Comparison of ENCODE assay signal across 3 cellular contexts in genomic region chr11:69091638-69092165, GRCh38.
TF ChIP-seq lines count a peak whose summit lies in the region.

No MANE protein-coding gene starts in this region.

TF ChIP-seq in HepG2, 621 proteins besides CTCF, POLR2A, EP300 and RAD21:
- TF ChIP-seq ZNF543 (CRISPR knock-in tag; IDR thresholded peaks at IDR 0.05) = peak; percentile 100
- TF ChIP-seq, protein P1, sequence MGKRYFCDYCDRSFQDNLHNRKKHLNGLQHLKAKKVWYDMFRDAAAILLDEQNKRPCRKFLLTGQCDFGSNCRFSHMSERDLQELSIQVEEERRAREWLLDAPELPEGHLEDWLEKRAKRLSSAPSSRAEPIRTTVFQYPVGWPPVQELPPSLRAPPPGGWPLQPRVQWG (CRISPR knock-in tag; IDR thresholded peaks at IDR 0.05; ENCODE audit: borderline replicate concordance, low read depth) = no peak

TF ChIP-seq in HEK293, 187 proteins besides CTCF, POLR2A, EP300 and RAD21:
- TF ChIP-seq ZNF10 (tag by site-specific recombination; IDR thresholded peaks at IDR 0.05) (peak; percentile 96), ZNF747 (tag by site-specific recombination; IDR thresholded peaks at IDR 0.05) (no peak), KLF9 (tag by site-specific recombination; IDR thresholded peaks at IDR 0.05; ENCODE audit: low read depth) (no peak)

TF ChIP-seq in K562, 482 proteins besides CTCF, POLR2A, EP300 and RAD21:
- peak; percentile 96 for TF ChIP-seq ZNF134 (CRISPR knock-in tag; conservative IDR thresholded peaks at IDR 0.05)
- no peak for TF ChIP-seq ZNF830 (CRISPR knock-in tag; IDR thresholded peaks at IDR 0.05)
- TF ChIP-seq NFIC (IDR thresholded peaks at IDR 0.05) = peak; percentile 38
